ENCODE assay signal across 14 cellular contexts in genomic region chr4:139028191-139028661, GRCh38. TPM values are rescaled to one million over a fixed set of nuclear protein-coding genes. Genes with fewer than 3 reads are reported as not detected.
DNase-seq lines count a peak whose midpoint lies in the region; ATAC-seq and TF ChIP-seq lines count a peak whose summit lies in the region.
"Had no signal": no experiment of that assay in that cellular context is flagged by ENCODE, and none has a peak within 500 bp of the region (broad histone marks: within the 10 kb centered on the region; RNA-seq: fewer than 3 reads in every experiment).

No MANE protein-coding gene starts in this region.

- H3K27me3 ChIP-seq in OCI-LY1 (ENCODE audit: insufficient read depth, low read length): no peaks in the 10 kb centered on the region
- H3K27me3 ChIP-seq: ovary had no signal

- peaks cover 0 to 3% of the 10 kb centered on the region in 2 donors for H3K36me3 Mint-ChIP-seq in activated T-cell treated with anti-CD3 and anti-CD28 coated beads, Interleukin-2, amount 50 U/mL, for 72 hours (ENCODE audit: insufficient read depth in 2 of 2)

- H3K36me3 ChIP-seq in OCI-LY1 (ENCODE audit: insufficient read depth, low read length): peaks cover 5% of the 10 kb centered on the region; the same call in 1 of the 2 replicates
- H3K36me3 ChIP-seq: ovary had no signal

- peaks cover 5% of the 10 kb centered on the region for H3K4me1 Mint-ChIP-seq in activated T-cell treated with anti-CD3 and anti-CD28 coated beads, Interleukin-2, amount 50 U/mL, for 72 hours (ENCODE audit: low read depth)

- H3K9me3 ChIP-seq in OCI-LY1 (ENCODE audit: low read length): no peaks in the 10 kb centered on the region
- H3K9me3 ChIP-seq: ovary had no signal

- H3K4me3 Mint-ChIP-seq in activated T-cell treated with anti-CD3 and anti-CD28 coated beads, Interleukin-2, amount 50 U/mL, for 72 hours: no peak overlapping the region
- H3K4me3 Mint-ChIP-seq: activated naive CD4-positive, alpha-beta T cell treated with anti-CD3 and anti-CD28 coated beads, Interleukin-2, amount 50 U/mL, for 24 hours; endodermal cell had no signal

- no peaks in the 10 kb centered on the region for H3K27me3 Mint-ChIP-seq in activated T-cell treated with anti-CD3 and anti-CD28 coated beads, Interleukin-2, amount 50 U/mL, for 72 hours (ENCODE audit: low read depth)
- H3K27me3 Mint-ChIP-seq: activated naive CD4-positive, alpha-beta T cell treated with anti-CD3 and anti-CD28 coated beads, Interleukin-2, amount 50 U/mL, for 24 hours had no signal

- peak; percentile 88 for DNase-seq in COLO668 (lab: John Stamatoyannopoulos, UW; ENCODE audit: unreplicated experiment)
- DNase-seq in head of caudate nucleus: peak in 41 of 42 donors; percentile 17 to 82 (median 62)
- DNase-seq in occipital lobe (lab: John Stamatoyannopoulos, UW): peak; percentile 41
- DNase-seq in activated T-cell treated with anti-CD3 and anti-CD28 coated beads, Interleukin-2, amount 50 U/mL, for 72 hours: no peak
- DNase-seq in stimulated activated naive CD4-positive, alpha-beta T cell treated with Interleukin-2 at 50 U/mL for 16 hours (lab: John Stamatoyannopoulos, UW): no peak
- no peak for DNase-seq in DMS79 (lab: John Stamatoyannopoulos, UW)
- DNase-seq: COR-L47, endodermal cell, NCI-H1436 treated with DMSO at 0.1 percent for 48 hours, ovary had no signal

- no peak overlapping the region for H2AFZ ChIP-seq in OCI-LY1 (ENCODE audit: low read length)

- peak overlapping the region; percentile 7 for H3K4me3 ChIP-seq in OCI-LY1 (ENCODE audit: low read depth, low read length, poor library complexity, severe bottlenecking)
- H3K4me3 ChIP-seq: GM12878, ovary had no signal

- no peaks in the 10 kb centered on the region for H3F3A ChIP-seq in OCI-LY1 (ENCODE audit: insufficient read depth, low read length)

- peaks cover 79% of the 10 kb centered on the region for H3K79me2 ChIP-seq in OCI-LY1 (ENCODE audit: insufficient read depth, low read length)

- H3K9me3 Mint-ChIP-seq in activated T-cell treated with anti-CD3 and anti-CD28 coated beads, Interleukin-2, amount 50 U/mL, for 72 hours: no peaks in the 10 kb centered on the region
- H3K9me3 Mint-ChIP-seq: activated naive CD4-positive, alpha-beta T cell treated with anti-CD3 and anti-CD28 coated beads, Interleukin-2, amount 50 U/mL, for 24 hours; endodermal cell had no signal

- H4K20me1 ChIP-seq in OCI-LY1 (ENCODE audit: insufficient read depth, low read length): no peaks in the 10 kb centered on the region

- H3K9me2 ChIP-seq in OCI-LY1 (ENCODE audit: low read depth, low read length): no peaks in the 10 kb centered on the region

- H3K27ac Mint-ChIP-seq in activated T-cell treated with anti-CD3 and anti-CD28 coated beads, Interleukin-2, amount 50 U/mL, for 72 hours: no peak overlapping the region
- H3K27ac Mint-ChIP-seq: activated naive CD4-positive, alpha-beta T cell treated with anti-CD3 and anti-CD28 coated beads, Interleukin-2, amount 50 U/mL, for 24 hours; endodermal cell had no signal

- intact Hi-C loops in head of caudate nucleus (cut with DNase I): no loop called here

- H3K4me2 ChIP-seq in OCI-LY1 (ENCODE audit: low read length): peak overlapping the region; percentile 55

- no peak for TF ChIP-seq CTCF in OCI-LY1 (IDR thresholded peaks at IDR 0.05; ENCODE audit: low read length)

- peaks cover 34% of the 10 kb centered on the region for H3K4me1 ChIP-seq in OCI-LY1 (ENCODE audit: insufficient read depth, low read length, severe bottlenecking)

- H3K9ac ChIP-seq in OCI-LY1 (ENCODE audit: low read length): peak overlapping the region; percentile 29; the same call in 1 of the 2 replicates

- peak overlapping the region; percentile 72 for H3K27ac ChIP-seq in OCI-LY1 (ENCODE audit: low read depth, low read length, poor library complexity, severe bottlenecking)
- H3K27ac ChIP-seq: ovary had no signal

- no peak for ATAC-seq in activated T-cell treated with anti-CD3 and anti-CD28 coated beads, Interleukin-2, amount 50 U/mL, for 72 hours (replicated peaks in 1 of 2)
- ATAC-seq in HG02885 (IDR thresholded peaks at IDR 0.05; ENCODE audit: poor library complexity, unreplicated experiment): no peak
- ATAC-seq: GM12878 had no signal

RNA-seq across cellular contexts. Expression of gene NOCT, which starts 12.6 kb away (rescaled TPM):
- total RNA-seq in occipital lobe: 30.6 TPM
- 10 to 100 TPM; 10.3 to 11.4 TPM for total RNA-seq in activated T-cell treated with anti-CD3 and anti-CD28 coated beads, Interleukin-2, amount 50 U/mL, for 72 hours

Comparison
In these comparisons a context has a peak if more than half of its experiments do, and no peak if none do; other contexts are left out.
1. DNase-seq: peak in COLO668 (single experiment), head of caudate nucleus (41 of 42) and occipital lobe (single experiment); none in activated T-cell treated with anti-CD3 and anti-CD28 coated beads, Interleukin-2, amount 50 U/mL, for 72 hours (0 of 2), stimulated activated naive CD4-positive, alpha-beta T cell treated with Interleukin-2 at 50 U/mL for 16 hours (single experiment) and DMS79 (single experiment).